25 cellular contexts compared by ENCODE assay signal in genomic region chr11:78929906-78930220, GRCh38.
"Had no signal": no experiment of that assay in that cellular context is flagged by ENCODE, and none has a peak within 500 bp of the region (broad histone marks: within the 10 kb centered on the region; RNA-seq: fewer than 3 reads in every experiment).

No MANE protein-coding gene starts in this region.

- H3K9me3 ChIP-seq: body of pancreas had no signal

- H3K4me3 ChIP-seq: body of pancreas, SK-N-MC had no signal

- H3K4me3 Mint-ChIP-seq: activated CD4-positive, alpha-beta T cell treated with anti-CD3 and anti-CD28 coated beads for 36 hours; activated CD8-positive, alpha-beta T cell treated with anti-CD3 and anti-CD28 coated beads for 36 hours; activated naive CD4-positive, alpha-beta T cell treated with anti-CD3 and anti-CD28 coated beads, Interleukin-2, amount 50 U/mL, for 24 hours; activated T-cell treated with anti-CD3 and anti-CD28 coated beads, Interleukin-2, amount 50 U/mL, for 72 hours; T-cell had no signal

- H3K9ac ChIP-seq: KMS-11 had no signal

- H3K4me2 ChIP-seq: KMS-11 had no signal

- H3K9me3 Mint-ChIP-seq: activated CD8-positive, alpha-beta T cell treated with anti-CD3 and anti-CD28 coated beads for 36 hours; activated naive CD4-positive, alpha-beta T cell treated with anti-CD3 and anti-CD28 coated beads, Interleukin-2, amount 50 U/mL, for 24 hours; activated T-cell treated with anti-CD3 and anti-CD28 coated beads, Interleukin-2, amount 50 U/mL, for 72 hours; T-cell had no signal

- H3K4me1 ChIP-seq: body of pancreas had no signal

- H3K4me1 Mint-ChIP-seq: activated CD4-positive, alpha-beta T cell treated with anti-CD3 and anti-CD28 coated beads for 36 hours; activated naive CD4-positive, alpha-beta T cell treated with anti-CD3 and anti-CD28 coated beads, Interleukin-2, amount 50 U/mL, for 24 hours; T-cell had no signal

- H3K27me3 ChIP-seq: body of pancreas had no signal

- H3K27ac Mint-ChIP-seq: activated CD4-positive, alpha-beta T cell treated with anti-CD3 and anti-CD28 coated beads for 36 hours; activated CD8-positive, alpha-beta T cell treated with anti-CD3 and anti-CD28 coated beads for 36 hours; activated naive CD4-positive, alpha-beta T cell treated with anti-CD3 and anti-CD28 coated beads, Interleukin-2, amount 50 U/mL, for 24 hours; activated T-cell treated with anti-CD3 and anti-CD28 coated beads, Interleukin-2, amount 50 U/mL, for 72 hours; T-cell had no signal

- H3K36me3 Mint-ChIP-seq: activated naive CD4-positive, alpha-beta T cell treated with anti-CD3 and anti-CD28 coated beads, Interleukin-2, amount 50 U/mL, for 24 hours; T-cell had no signal

- DNase-seq: activated CD4-positive, alpha-beta T cell treated with anti-CD3 and anti-CD28 coated beads for 36 hours; activated CD4-positive, alpha-beta T cell treated with anti-CD3 and anti-CD28 coated beads, Interleukin-2, amount 50 U/mL, for 1 hour; activated CD4-positive, CD25-positive, alpha-beta regulatory T cell; activated CD8-positive, alpha-beta memory T cell treated with anti-CD3 and anti-CD28 coated beads, Interleukin-2, amount 50 U/mL, for 4 hours; activated CD8-positive, alpha-beta T cell treated with anti-CD3 and anti-CD28 coated beads for 36 hours; activated T-cell treated with anti-CD3 and anti-CD28 coated beads, Interleukin-2, amount 50 U/mL, for 72 hours; aorta; body of pancreas; cerebellar nuclear complex; NCI-H1105; NCI-H1694 treated with DMSO at 0.1 percent for 48 hours; NCI-H2029 treated with DMSO at 0.1 percent for 48 hours; NCI-H446 treated with DMSO at 0.1 percent for 48 hours; NCI-H526; NK-92 treated with Interleukin-12 subunit alpha and Interleukin-12 subunit beta, amount 100 ng/mL, for 24 hours; OCI-M1; RPMI8226; T-cell; T-helper 2 cell; T1000 had no signal

- H3K27ac ChIP-seq: body of pancreas, KMS-11, SK-N-MC had no signal

- ATAC-seq: activated CD4-positive, alpha-beta T cell treated with anti-CD3 and anti-CD28 coated beads for 36 hours; activated CD8-positive, alpha-beta T cell treated with anti-CD3 and anti-CD28 coated beads for 36 hours; activated T-cell treated with anti-CD3 and anti-CD28 coated beads, Interleukin-2, amount 50 U/mL, for 72 hours; body of pancreas; Panc1; Right ventricle myocardium inferior; T-cell had no signal
